Comparison of ENCODE assay signal across 1 cellular context in the genomic region with DNA sequence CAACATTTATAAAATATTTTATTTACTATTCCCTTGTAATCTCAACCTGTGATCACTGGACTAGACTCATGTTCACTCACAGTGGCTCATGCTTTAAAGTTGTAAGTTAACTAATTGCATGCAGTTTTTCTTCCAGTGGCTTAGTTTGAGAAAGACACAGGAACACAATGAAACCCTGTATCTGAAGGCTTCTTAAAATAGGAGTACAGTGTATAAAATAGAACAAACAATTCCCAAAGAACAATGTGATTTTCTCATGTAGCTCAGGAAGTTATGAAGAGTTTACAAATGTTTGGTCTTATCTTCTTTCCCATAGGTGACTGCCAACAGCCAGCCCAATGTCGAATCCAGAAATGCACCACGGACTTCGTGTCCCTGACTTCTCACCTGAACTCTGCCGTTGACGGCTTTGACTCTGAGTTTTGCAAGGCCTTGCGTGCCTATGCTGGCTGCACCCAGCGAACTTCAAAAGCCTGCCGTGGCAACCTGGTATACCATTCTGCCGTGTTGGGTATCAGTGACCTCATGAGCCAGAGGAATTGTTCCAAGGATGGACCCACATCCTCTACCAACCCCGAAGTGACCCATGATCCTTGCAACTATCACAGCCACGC.
TF ChIP-seq lines count a peak whose summit lies in the region.

No MANE protein-coding gene starts in this region.

TF ChIP-seq in HepG2, 621 proteins besides CTCF, POLR2A, EP300 and RAD21 (continued from another document and continues in another):
- TF ChIP-seq, protein P1, sequence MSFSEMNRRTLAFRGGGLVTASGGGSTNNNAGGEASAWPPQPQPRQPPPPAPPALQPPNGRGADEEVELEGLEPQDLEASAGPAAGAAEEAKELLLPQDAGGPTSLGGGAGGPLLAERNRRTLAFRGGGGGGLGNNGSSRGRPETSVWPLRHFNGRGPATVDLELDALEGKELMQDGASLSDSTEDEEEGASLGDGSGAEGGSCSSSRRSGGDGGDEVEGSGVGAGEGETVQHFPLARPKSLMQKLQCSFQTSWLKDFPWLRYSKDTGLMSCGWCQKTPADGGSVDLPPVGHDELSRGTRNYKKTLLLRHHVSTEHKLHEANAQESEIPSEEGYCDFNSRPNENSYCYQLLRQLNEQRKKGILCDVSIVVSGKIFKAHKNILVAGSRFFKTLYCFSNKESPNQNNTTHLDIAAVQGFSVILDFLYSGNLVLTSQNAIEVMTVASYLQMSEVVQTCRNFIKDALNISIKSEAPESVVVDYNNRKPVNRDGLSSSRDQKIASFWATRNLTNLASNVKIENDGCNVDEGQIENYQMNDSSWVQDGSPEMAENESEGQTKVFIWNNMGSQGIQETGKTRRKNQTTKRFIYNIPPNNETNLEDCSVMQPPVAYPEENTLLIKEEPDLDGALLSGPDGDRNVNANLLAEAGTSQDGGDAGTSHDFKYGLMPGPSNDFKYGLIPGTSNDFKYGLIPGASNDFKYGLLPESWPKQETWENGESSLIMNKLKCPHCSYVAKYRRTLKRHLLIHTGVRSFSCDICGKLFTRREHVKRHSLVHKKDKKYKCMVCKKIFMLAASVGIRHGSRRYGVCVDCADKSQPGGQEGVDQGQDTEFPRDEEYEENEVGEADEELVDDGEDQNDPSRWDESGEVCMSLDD (CRISPR knock-in tag; IDR thresholded peaks at IDR 0.05; ENCODE audit: borderline replicate concordance) = no peak
- TF ChIP-seq KLF15 (CRISPR knock-in tag; IDR thresholded peaks at IDR 0.05; ENCODE audit: borderline replicate concordance) = no peak
- TF ChIP-seq MXD4 (CRISPR knock-in tag; IDR thresholded peaks at IDR 0.05) = no peak
- TF ChIP-seq, protein P2, sequence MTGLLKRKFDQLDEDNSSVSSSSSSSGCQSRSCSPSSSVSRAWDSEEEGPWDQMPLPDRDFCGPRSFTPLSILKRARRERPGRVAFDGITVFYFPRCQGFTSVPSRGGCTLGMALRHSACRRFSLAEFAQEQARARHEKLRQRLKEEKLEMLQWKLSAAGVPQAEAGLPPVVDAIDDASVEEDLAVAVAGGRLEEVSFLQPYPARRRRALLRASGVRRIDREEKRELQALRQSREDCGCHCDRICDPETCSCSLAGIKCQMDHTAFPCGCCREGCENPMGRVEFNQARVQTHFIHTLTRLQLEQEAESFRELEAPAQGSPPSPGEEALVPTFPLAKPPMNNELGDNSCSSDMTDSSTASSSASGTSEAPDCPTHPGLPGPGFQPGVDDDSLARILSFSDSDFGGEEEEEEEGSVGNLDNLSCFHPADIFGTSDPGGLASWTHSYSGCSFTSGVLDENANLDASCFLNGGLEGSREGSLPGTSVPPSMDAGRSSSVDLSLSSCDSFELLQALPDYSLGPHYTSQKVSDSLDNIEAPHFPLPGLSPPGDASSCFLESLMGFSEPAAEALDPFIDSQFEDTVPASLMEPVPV (CRISPR knock-in tag; IDR thresholded peaks at IDR 0.05) = 0 out of 2 replicates have a peak, but pooled peaks have one; percentile 45
- TF ChIP-seq NFIC (IDR thresholded peaks at IDR 0.05; ENCODE audit: low read length) = no peak
- no peak for TF ChIP-seq ZNF414 (CRISPR knock-in tag; IDR thresholded peaks at IDR 0.05)
- peak; percentile 43; the same call in 1 of the 2 replicates for TF ChIP-seq ZNF710 (CRISPR knock-in tag; IDR thresholded peaks at IDR 0.05; ENCODE audit: borderline replicate concordance)
- TF ChIP-seq ZBTB2 (CRISPR knock-in tag; IDR thresholded peaks at IDR 0.05; ENCODE audit: low read depth) = no peak
- TF ChIP-seq SMAD9 (CRISPR knock-in tag; IDR thresholded peaks at IDR 0.05) = no peak
- peak; percentile 75 for TF ChIP-seq ASH2L (IDR thresholded peaks at IDR 0.05; ENCODE audit: insufficient read length, low read depth, low read length)
- no peak for TF ChIP-seq ZNF160 (CRISPR knock-in tag; IDR thresholded peaks at IDR 0.05)
- 0 out of 2 replicates have a peak, but pooled peaks have one; percentile 34 for TF ChIP-seq KDM6A (CRISPR knock-in tag; IDR thresholded peaks at IDR 0.05; ENCODE audit: low read depth)
- TF ChIP-seq ZBTB42 (CRISPR knock-in tag; IDR thresholded peaks at IDR 0.05) = no peak
- no peak for TF ChIP-seq FOXC1 (CRISPR knock-in tag; IDR thresholded peaks at IDR 0.05; ENCODE audit: borderline replicate concordance)
- no peak for TF ChIP-seq ZNF646 (CRISPR knock-in tag; IDR thresholded peaks at IDR 0.05)
- no peak for TF ChIP-seq TBL1XR1 (IDR thresholded peaks at IDR 0.05; ENCODE audit: borderline replicate concordance, low read length, partially characterized antibody)
- peak; percentile 38; the same call in 1 of the 2 replicates for TF ChIP-seq ZNF451 (CRISPR knock-in tag; IDR thresholded peaks at IDR 0.05)
- no peak for TF ChIP-seq MXI1 (IDR thresholded peaks at IDR 0.05; ENCODE audit: borderline replicate concordance, low read depth, low read length)
- 0 out of 2 replicates have a peak, but pooled peaks have one; percentile 60 for TF ChIP-seq GZF1 (CRISPR knock-in tag; IDR thresholded peaks at IDR 0.05)
- TF ChIP-seq HIVEP1 (CRISPR knock-in tag; IDR thresholded peaks at IDR 0.05) = no peak
- no peak for TF ChIP-seq SMAD1 (CRISPR knock-in tag; IDR thresholded peaks at IDR 0.05; ENCODE audit: borderline replicate concordance, low read depth)
- no peak for TF ChIP-seq SMC3 (IDR thresholded peaks at IDR 0.05; ENCODE audit: low read length)
- TF ChIP-seq NFE2L1 (CRISPR knock-in tag; IDR thresholded peaks at IDR 0.05; ENCODE audit: borderline replicate concordance) = no peak
- TF ChIP-seq MED13 (CRISPR knock-in tag; IDR thresholded peaks at IDR 0.05) = no peak
- peak; percentile 76 for TF ChIP-seq SOX5 (CRISPR knock-in tag; IDR thresholded peaks at IDR 0.05; ENCODE audit: borderline replicate concordance)
- peak; percentile 16; the same call in 1 of the 2 replicates for TF ChIP-seq KDM1A (CRISPR knock-in tag; IDR thresholded peaks at IDR 0.05)
- no peak for TF ChIP-seq MXD3 (CRISPR knock-in tag; IDR thresholded peaks at IDR 0.05)
- TF ChIP-seq ZFY (CRISPR knock-in tag; IDR thresholded peaks at IDR 0.05) = peak; percentile 63
- no peak for TF ChIP-seq ZNF572 (CRISPR knock-in tag; IDR thresholded peaks at IDR 0.05)
- TF ChIP-seq ZNF317 (CRISPR knock-in tag; IDR thresholded peaks at IDR 0.05) = peak; percentile 54; the same call in 1 of the 2 replicates
- TF ChIP-seq ZNF883 (CRISPR knock-in tag; IDR thresholded peaks at IDR 0.05; ENCODE audit: not compliant biosample characterization) = no peak
- no peak for TF ChIP-seq HBP1 (CRISPR knock-in tag; IDR thresholded peaks at IDR 0.05; ENCODE audit: low read depth)
- peak; percentile 69 for TF ChIP-seq SAP130 (CRISPR knock-in tag; IDR thresholded peaks at IDR 0.05; ENCODE audit: low read depth)
- no peak; the same call in 1 of the 2 replicates for TF ChIP-seq RFXAP (CRISPR knock-in tag; IDR thresholded peaks at IDR 0.05; ENCODE audit: borderline replicate concordance)
- no peak for TF ChIP-seq RNF2 (conservative IDR thresholded peaks at IDR 0.05; ENCODE audit: low read depth)
- TF ChIP-seq SNAPC5 (CRISPR knock-in tag; IDR thresholded peaks at IDR 0.05; ENCODE audit: borderline replicate concordance) = no peak
- TF ChIP-seq ZNF230 (CRISPR knock-in tag; IDR thresholded peaks at IDR 0.05) = no peak
- no peak for TF ChIP-seq CC2D1A (CRISPR knock-in tag; IDR thresholded peaks at IDR 0.05)
- TF ChIP-seq, protein P3, sequence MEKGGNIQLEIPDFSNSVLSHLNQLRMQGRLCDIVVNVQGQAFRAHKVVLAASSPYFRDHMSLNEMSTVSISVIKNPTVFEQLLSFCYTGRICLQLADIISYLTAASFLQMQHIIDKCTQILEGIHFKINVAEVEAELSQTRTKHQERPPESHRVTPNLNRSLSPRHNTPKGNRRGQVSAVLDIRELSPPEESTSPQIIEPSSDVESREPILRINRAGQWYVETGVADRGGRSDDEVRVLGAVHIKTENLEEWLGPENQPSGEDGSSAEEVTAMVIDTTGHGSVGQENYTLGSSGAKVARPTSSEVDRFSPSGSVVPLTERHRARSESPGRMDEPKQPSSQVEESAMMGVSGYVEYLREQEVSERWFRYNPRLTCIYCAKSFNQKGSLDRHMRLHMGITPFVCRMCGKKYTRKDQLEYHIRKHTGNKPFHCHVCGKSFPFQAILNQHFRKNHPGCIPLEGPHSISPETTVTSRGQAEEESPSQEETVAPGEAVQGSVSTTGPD (CRISPR knock-in tag; IDR thresholded peaks at IDR 0.05) = peak; percentile 86
- TF ChIP-seq XBP1 (CRISPR knock-in tag; IDR thresholded peaks at IDR 0.05) = no peak
- TF ChIP-seq HOXA3 (CRISPR knock-in tag; IDR thresholded peaks at IDR 0.05) = peak; percentile 61; the same call in 1 of the 2 replicates
